ENCODE assay signal across 8 cellular contexts in genomic region chr17:7687908-7688807, GRCh38. TPM values are rescaled to one million over a fixed set of nuclear protein-coding genes. Genes with fewer than 3 reads are reported as not detected.
A peak's percentile ranks its signal among the peaks of the same experiment; 100 is the strongest.
DNase-seq lines count a peak whose midpoint lies in the region; ATAC-seq and TF ChIP-seq lines count a peak whose summit lies in the region.

WRAP53 (plus strand) TSS chr17:7688477; CDS start chr17:7688649, 172 bp downstream.

- H3K4me3 ChIP-seq in cardiac fibroblast (replicated peaks in 1 of 2; ENCODE audit: low read depth in 2 of 2, low read length in 2 of 2): peak within 1 kb of the TSS; percentile 71 to 90

- CTCF ChIA-PET in WTC11 (lab: Charles Lee): interaction anchor here (0.6 to 7.0 kb wide), 40 partner anchors 11 to 1877 kb away, joined by 3 to 205 read pairs (median 6); partner anchors contain the start of genes ACAP1, ATP1B2, CD68 and CYB5D1

- H3K36me3 Mint-ChIP-seq in WTC11: peaks cover 25% of the 10 kb centered on the region
- peaks cover 3 to 4% (median 4%) of the 10 kb centered on the region in 3 donors for H3K36me3 Mint-ChIP-seq in immature natural killer cell

- DNase-seq in AG09319 (ENCODE audit: extremely low read depth, low read depth) (peak; percentile 98), NCI-H226 (peak; percentile 99), WTC11 (ENCODE audit: low spot score) (peak; percentile 98), cardiac fibroblast (ENCODE audit: low read depth in 2 of 2) (peak; percentile 99 to 100), immature natural killer cell (peak; percentile 93 to 95 (median 95)), smooth muscle cell of the brain vasculature (ENCODE audit: low read depth, low spot score) (peak; percentile 97)

- ATAC-seq in GM18909 (IDR thresholded peaks at IDR 0.05; ENCODE audit: poor library complexity, unreplicated experiment) (peak; percentile 74), HG03175 (IDR thresholded peaks at IDR 0.05; ENCODE audit: unreplicated experiment) (peak; percentile 72), WTC11 (peak; percentile 89)

- TF ChIP-seq CTCF in AG09319 (IDR thresholded peaks at IDR 0.05; ENCODE audit: low read depth, low read length): no peak; the same call in none of the 2 replicates
- peak; percentile 94 for TF ChIP-seq CTCF in WTC11 (IDR thresholded peaks at IDR 0.05)
- TF ChIP-seq CTCF in cardiac fibroblast (IDR thresholded peaks at IDR 0.05; ENCODE audit: low read depth, low read length): peak; percentile 94

- peaks cover 27% of the 10 kb centered on the region for H3K4me1 Mint-ChIP-seq in WTC11
- peaks cover 45 to 61% of the 10 kb centered on the region in 2 donors for H3K4me1 Mint-ChIP-seq in immature natural killer cell

- H3K4me3 Mint-ChIP-seq in WTC11 (peak within 1 kb of the TSS; percentile 88), immature natural killer cell (peak within 1 kb of the TSS; percentile 96 to 100 (median 98))

- peak within 1 kb of the TSS; percentile 100 for H3K27ac Mint-ChIP-seq in WTC11
- H3K27ac Mint-ChIP-seq in immature natural killer cell: peak within 1 kb of the TSS; percentile 99 to 100 (median 100)

- H3K27me3 Mint-ChIP-seq in WTC11 (ENCODE audit: low read depth): no peaks in the 10 kb centered on the region
- H3K27me3 Mint-ChIP-seq in immature natural killer cell (ENCODE audit: low read depth in 3 of 3): peaks cover 12 to 17% (median 14%) of the 10 kb centered on the region in 3 donors

- H3K9me3 Mint-ChIP-seq in WTC11 (no peaks in the 10 kb centered on the region), immature natural killer cell (no peaks in the 10 kb centered on the region)

- POLR2A ChIA-PET in WTC11 (lab: Charles Lee): interaction anchor here (0.6 to 5.9 kb wide), 24 partner anchors 11 to 468 kb away, joined by 3 to 80 read pairs (median 10); partner anchors contain the start of genes ATP1B2, CD68, DNAH2 and EFNB3

TF ChIP-seq in WTC11, 78 proteins besides CTCF, POLR2A, EP300 and RAD21 (continues in another document):
- TF ChIP-seq PRRX2 (CRISPR knock-in tag; IDR thresholded peaks at IDR 0.05) (no peak), MYBL2 (CRISPR knock-in tag; IDR thresholded peaks at IDR 0.05) (no peak), IRF1 (CRISPR knock-in tag; IDR thresholded peaks at IDR 0.05) (0 out of 2 replicates have a peak, but pooled peaks have one; percentile 19), MLX (CRISPR knock-in tag; IDR thresholded peaks at IDR 0.05) (no peak), TCF7 (CRISPR knock-in tag; IDR thresholded peaks at IDR 0.05; ENCODE audit: low read depth) (no peak), OVOL2 (CRISPR knock-in tag; IDR thresholded peaks at IDR 0.05; ENCODE audit: borderline replicate concordance) (no peak), NFYB (CRISPR knock-in tag; conservative IDR thresholded peaks at IDR 0.05; ENCODE audit: low read depth) (no peak), GABPB1 (CRISPR knock-in tag; IDR thresholded peaks at IDR 0.05) (peak; percentile 43; the same call in 1 of the 2 replicates), ELF4 (CRISPR knock-in tag; IDR thresholded peaks at IDR 0.05; ENCODE audit: low read depth) (no peak), FOXK1 (CRISPR knock-in tag; IDR thresholded peaks at IDR 0.05) (peak; percentile 82), GTF2I (CRISPR knock-in tag; conservative IDR thresholded peaks at IDR 0.05) (no peak), CREM (CRISPR knock-in tag; IDR thresholded peaks at IDR 0.05) (no peak), PREB (CRISPR knock-in tag; IDR thresholded peaks at IDR 0.05; ENCODE audit: borderline replicate concordance) (no peak), SP1 (CRISPR knock-in tag; conservative IDR thresholded peaks at IDR 0.05) (no peak), NFATC4 (CRISPR knock-in tag; IDR thresholded peaks at IDR 0.05) (no peak), KAT7 (CRISPR knock-in tag; IDR thresholded peaks at IDR 0.05; ENCODE audit: borderline replicate concordance) (no peak), ZNF512 (CRISPR knock-in tag; IDR thresholded peaks at IDR 0.05; ENCODE audit: borderline replicate concordance) (no peak), MAX (CRISPR knock-in tag; IDR thresholded peaks at IDR 0.05) (no peak), ZNF423 (CRISPR knock-in tag; IDR thresholded peaks at IDR 0.05) (no peak), FOXJ3 (CRISPR knock-in tag; IDR thresholded peaks at IDR 0.05; ENCODE audit: borderline replicate concordance) (no peak), ZNF121 (CRISPR knock-in tag; IDR thresholded peaks at IDR 0.05) (0 out of 2 replicates have a peak, but pooled peaks have one; percentile 12)
- TF ChIP-seq, protein P1, sequence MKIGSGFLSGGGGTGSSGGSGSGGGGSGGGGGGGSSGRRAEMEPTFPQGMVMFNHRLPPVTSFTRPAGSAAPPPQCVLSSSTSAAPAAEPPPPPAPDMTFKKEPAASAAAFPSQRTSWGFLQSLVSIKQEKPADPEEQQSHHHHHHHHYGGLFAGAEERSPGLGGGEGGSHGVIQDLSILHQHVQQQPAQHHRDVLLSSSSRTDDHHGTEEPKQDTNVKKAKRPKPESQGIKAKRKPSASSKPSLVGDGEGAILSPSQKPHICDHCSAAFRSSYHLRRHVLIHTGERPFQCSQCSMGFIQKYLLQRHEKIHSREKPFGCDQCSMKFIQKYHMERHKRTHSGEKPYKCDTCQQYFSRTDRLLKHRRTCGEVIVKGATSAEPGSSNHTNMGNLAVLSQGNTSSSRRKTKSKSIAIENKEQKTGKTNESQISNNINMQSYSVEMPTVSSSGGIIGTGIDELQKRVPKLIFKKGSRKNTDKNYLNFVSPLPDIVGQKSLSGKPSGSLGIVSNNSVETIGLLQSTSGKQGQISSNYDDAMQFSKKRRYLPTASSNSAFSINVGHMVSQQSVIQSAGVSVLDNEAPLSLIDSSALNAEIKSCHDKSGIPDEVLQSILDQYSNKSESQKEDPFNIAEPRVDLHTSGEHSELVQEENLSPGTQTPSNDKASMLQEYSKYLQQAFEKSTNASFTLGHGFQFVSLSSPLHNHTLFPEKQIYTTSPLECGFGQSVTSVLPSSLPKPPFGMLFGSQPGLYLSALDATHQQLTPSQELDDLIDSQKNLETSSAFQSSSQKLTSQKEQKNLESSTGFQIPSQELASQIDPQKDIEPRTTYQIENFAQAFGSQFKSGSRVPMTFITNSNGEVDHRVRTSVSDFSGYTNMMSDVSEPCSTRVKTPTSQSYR (CRISPR knock-in tag; IDR thresholded peaks at IDR 0.05): no peak
- TF ChIP-seq, protein P2, sequence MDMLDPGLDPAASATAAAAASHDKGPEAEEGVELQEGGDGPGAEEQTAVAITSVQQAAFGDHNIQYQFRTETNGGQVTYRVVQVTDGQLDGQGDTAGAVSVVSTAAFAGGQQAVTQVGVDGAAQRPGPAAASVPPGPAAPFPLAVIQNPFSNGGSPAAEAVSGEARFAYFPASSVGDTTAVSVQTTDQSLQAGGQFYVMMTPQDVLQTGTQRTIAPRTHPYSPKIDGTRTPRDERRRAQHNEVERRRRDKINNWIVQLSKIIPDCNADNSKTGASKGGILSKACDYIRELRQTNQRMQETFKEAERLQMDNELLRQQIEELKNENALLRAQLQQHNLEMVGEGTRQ (CRISPR knock-in tag; IDR thresholded peaks at IDR 0.05): 0 out of 2 replicates have a peak, but pooled peaks have one; percentile 15
- TF ChIP-seq, protein P3, sequence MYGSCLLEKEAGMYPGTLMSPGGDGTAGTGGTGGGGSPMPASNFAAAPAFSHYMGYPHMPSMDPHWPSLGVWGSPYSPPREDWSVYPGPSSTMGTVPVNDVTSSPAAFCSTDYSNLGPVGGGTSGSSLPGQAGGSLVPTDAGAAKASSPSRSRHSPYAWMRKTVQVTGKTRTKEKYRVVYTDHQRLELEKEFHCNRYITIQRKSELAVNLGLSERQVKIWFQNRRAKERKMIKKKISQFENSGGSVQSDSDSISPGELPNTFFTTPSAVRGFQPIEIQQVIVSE (CRISPR knock-in tag; IDR thresholded peaks at IDR 0.05; ENCODE audit: borderline replicate concordance): no peak

RNA-seq across cellular contexts. Expression of gene WRAP53, which starts in this region (rescaled TPM):
- total RNA-seq in WTC11 (2021): 35.5 to 37.3 TPM (median 37.2 TPM) in 3 replicates
- 10 to 100 TPM; 18.5 to 24.8 (median 18.7) TPM for polyA plus RNA-seq in immature natural killer cell

Comparison
In these comparisons a context has a peak if more than half of its experiments do, and no peak if none do; other contexts are left out.
1. Peak in every context shown above with its lines: DNase-seq, ATAC-seq and H3K4me3 ChIP-seq.